ENCODE assay signal across 8 cellular contexts in the genomic region with DNA sequence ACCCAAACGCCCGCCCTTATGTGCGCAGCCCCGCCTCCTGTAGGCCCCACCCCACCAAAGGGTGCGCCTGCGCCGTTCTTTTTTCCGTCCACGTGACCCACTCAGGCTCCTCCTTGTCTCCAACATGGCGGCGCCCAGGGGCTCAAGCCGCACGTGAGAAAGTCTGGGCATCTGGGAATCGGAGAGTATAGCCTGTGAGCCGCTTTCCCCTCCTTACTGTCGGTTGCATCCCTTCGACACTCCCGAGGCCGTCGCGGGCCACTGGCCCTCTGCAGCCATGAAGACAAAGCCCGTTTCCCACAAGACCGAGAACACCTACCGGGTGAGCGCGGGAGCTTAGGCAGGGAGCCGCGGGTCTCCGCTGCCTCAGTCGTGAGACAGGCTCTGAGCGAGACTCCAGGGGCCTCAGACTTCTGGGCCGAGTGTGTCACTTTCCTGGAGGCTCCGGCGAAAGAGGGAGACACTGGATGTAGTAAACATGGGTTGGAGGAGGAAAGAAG. TPM values are rescaled to one million over a fixed set of nuclear protein-coding genes. Genes with fewer than 3 reads are reported as not detected.
A peak's percentile ranks its signal among the peaks of the same experiment; 100 is the strongest.
DNase-seq lines count a peak whose midpoint lies in the region; ATAC-seq and TF ChIP-seq lines count a peak whose summit lies in the region.

A gene (plus strand): TSS at position 100 of the 500 bp plus-strand sequence. CDS start 178 bp downstream, at position 278.

- H4K20me1 ChIP-seq in GM23338 (replicated peaks; ENCODE audit: insufficient read depth), result peaks cover 9% of the 10 kb centered on the region
- H4K20me1 ChIP-seq in fibroblast of lung (ENCODE audit: control insufficient read depth, extremely low read depth, insufficient read depth, low read length), result no peaks in the 10 kb centered on the region

- peak within 1 kb of the TSS; percentile 97 for H2AFZ ChIP-seq in GM23338
- peak within 1 kb of the TSS; percentile 97 for H2AFZ ChIP-seq in fibroblast of lung (ENCODE audit: low read length)

- DNase-seq in EL (peak; percentile 88), GM23338 (ENCODE audit: low spot score) (peak; percentile 97), Kasumi-1 (lab: John Stamatoyannopoulos, UW) (peak; percentile 87 to 89), RPMI8226 (peak; percentile 93), fibroblast of lung (ENCODE audit: low read depth in 2 of 2) (peak; percentile 81 to 86)
- peak; percentile 89 for DNase-seq in activated T-helper 1 cell treated with anti-CD3 and anti-CD28 coated beads, Interleukin-12 subunit alpha, Interleukin-12 subunit beta, Interleukin-2, Interleukin-4 antibody, amounts not matched to agents 30 ng/mL and 10 ng/mL and 1 ng/mL, durations not matched to agents 14 hours and 24 hours and 36 hours (ENCODE audit: low spot score)
- DNase-seq in naive thymus-derived CD8-positive, alpha-beta T cell, result peak; percentile 86 to 96 (median 94)
- peak; percentile 91 for DNase-seq in stimulated activated naive B cell treated with anti-CD40 and anti-IgM and Interleukin-4, amounts not matched to agents 10 μg/mL and 1 μg/mL and 100 μg/mL, for 72 hours

- no peaks in the 10 kb centered on the region for H3K9me3 ChIP-seq in fibroblast of lung (ENCODE audit: control insufficient read depth, insufficient read depth, low read depth, low read length)

- H3K4me3 ChIP-seq in GM23338, result peak within 1 kb of the TSS; percentile 79
- peak within 1 kb of the TSS; percentile 84 to 97 (median 94) for H3K4me3 ChIP-seq in fibroblast of lung (replicated peaks in 1 of 4; ENCODE audit: control extremely low read depth in 1 of 4, insufficient read depth in 1 of 4, low read depth in 3 of 4, low read length in 4 of 4)

- peak within 1 kb of the TSS; percentile 96 for H3K4me3 Mint-ChIP-seq in GM23338
- H3K4me3 Mint-ChIP-seq in activated T-helper 1 cell treated with anti-CD3 and anti-CD28 coated beads, Interleukin-12 subunit alpha, Interleukin-12 subunit beta, Interleukin-2, Interleukin-4 antibody, amounts not matched to agents 30 ng/mL and 10 ng/mL and 1 ng/mL, durations not matched to agents 14 hours and 24 hours and 36 hours, result peak within 1 kb of the TSS; percentile 96
- peak within 1 kb of the TSS; percentile 91 to 98 (median 95) for H3K4me3 Mint-ChIP-seq in naive thymus-derived CD8-positive, alpha-beta T cell
- peak within 1 kb of the TSS; percentile 90 to 94 for H3K4me3 Mint-ChIP-seq in stimulated activated naive B cell treated with anti-CD40 and anti-IgM and Interleukin-4, amounts not matched to agents 10 μg/mL and 1 μg/mL and 100 μg/mL, for 72 hours

- H3K27me3 ChIP-seq in GM23338 (ENCODE audit: insufficient read depth) (no peaks in the 10 kb centered on the region), fibroblast of lung (ENCODE audit: control insufficient read depth, insufficient read depth, low read length) (no peaks in the 10 kb centered on the region)

- H3F3A ChIP-seq in GM23338 (replicated peaks; ENCODE audit: low read depth), result no peaks in the 10 kb centered on the region

- no peaks in the 10 kb centered on the region for H3K4me1 Mint-ChIP-seq in GM23338
- peaks cover 22% of the 10 kb centered on the region for H3K4me1 Mint-ChIP-seq in activated T-helper 1 cell treated with anti-CD3 and anti-CD28 coated beads, Interleukin-12 subunit alpha, Interleukin-12 subunit beta, Interleukin-2, Interleukin-4 antibody, amounts not matched to agents 30 ng/mL and 10 ng/mL and 1 ng/mL, durations not matched to agents 14 hours and 24 hours and 36 hours (ENCODE audit: low read depth)
- peaks cover 8 to 19% (median 14%) of the 10 kb centered on the region in 4 donors for H3K4me1 Mint-ChIP-seq in naive thymus-derived CD8-positive, alpha-beta T cell
- peaks cover 7 to 13% of the 10 kb centered on the region in 2 donors for H3K4me1 Mint-ChIP-seq in stimulated activated naive B cell treated with anti-CD40 and anti-IgM and Interleukin-4, amounts not matched to agents 10 μg/mL and 1 μg/mL and 100 μg/mL, for 72 hours

- peak within 1 kb of the TSS; percentile 97 for H3K27ac Mint-ChIP-seq in GM23338
- peak within 1 kb of the TSS; percentile 75 for H3K27ac Mint-ChIP-seq in activated T-helper 1 cell treated with anti-CD3 and anti-CD28 coated beads, Interleukin-12 subunit alpha, Interleukin-12 subunit beta, Interleukin-2, Interleukin-4 antibody, amounts not matched to agents 30 ng/mL and 10 ng/mL and 1 ng/mL, durations not matched to agents 14 hours and 24 hours and 36 hours
- peak within 1 kb of the TSS; percentile 84 to 95 (median 92) for H3K27ac Mint-ChIP-seq in naive thymus-derived CD8-positive, alpha-beta T cell
- peak within 1 kb of the TSS; percentile 95 for H3K27ac Mint-ChIP-seq in stimulated activated naive B cell treated with anti-CD40 and anti-IgM and Interleukin-4, amounts not matched to agents 10 μg/mL and 1 μg/mL and 100 μg/mL, for 72 hours

- H3K36me3 ChIP-seq in GM23338 (ENCODE audit: insufficient read depth), result peaks cover 14% of the 10 kb centered on the region; the same call in 1 of the 2 replicates
- no peaks in the 10 kb centered on the region for H3K36me3 ChIP-seq in fibroblast of lung (ENCODE audit: control insufficient read depth, insufficient read depth, low read length)

- no peaks in the 10 kb centered on the region for H3K9me2 ChIP-seq in GM23338 (ENCODE audit: insufficient read depth)

- peak; percentile 98 for ATAC-seq in GM23338
- ATAC-seq in naive thymus-derived CD8-positive, alpha-beta T cell, result peak; percentile 99
- ATAC-seq in stimulated activated naive B cell treated with anti-CD40 and anti-IgM and Interleukin-4, amounts not matched to agents 10 μg/mL and 1 μg/mL and 100 μg/mL, for 72 hours (replicated peaks), result peak; percentile 99 to 100

- no peak within 1 kb of the TSS for H3K27ac ChIP-seq in GM23338 (ENCODE audit: low read depth)
- H3K27ac ChIP-seq in fibroblast of lung (ENCODE audit: insufficient read depth, low read length), result peak within 1 kb of the TSS; percentile 72

- POLR2A ChIA-PET in naive thymus-derived CD8-positive, alpha-beta T cell (lab: Charles Lee), result interaction anchor here (0.7 to 0.8 kb wide), 2 partner anchors 13 to 127 kb away, joined by 4 read pairs; a partner anchor contains a TSS

- intact Hi-C loops in activated T-helper 1 cell treated with anti-CD3 and anti-CD28 coated beads, Interleukin-12 subunit alpha, Interleukin-12 subunit beta, Interleukin-2, Interleukin-4 antibody, amounts not matched to agents 30 ng/mL and 10 ng/mL and 1 ng/mL, durations not matched to agents 14 hours and 24 hours and 36 hours (cut with micrococcal nuclease), result loop anchor here (2.0 to 10.0 kb wide), 6 partner anchors 127 to 1075 kb away; a partner anchor contains a TSS

- peak within 1 kb of the TSS; percentile 71 for H3K9ac ChIP-seq in fibroblast of lung (ENCODE audit: insufficient read depth, low read length)

- peaks cover 51% of the 10 kb centered on the region for H3K79me2 ChIP-seq in GM23338 (replicated peaks; ENCODE audit: insufficient read depth)
- peaks cover 7% of the 10 kb centered on the region for H3K79me2 ChIP-seq in fibroblast of lung (ENCODE audit: control insufficient read depth, insufficient read depth, low read length)

- H3K27me3 Mint-ChIP-seq in GM23338 (ENCODE audit: insufficient read depth, low read depth, poor library complexity), result peaks cover 8% of the 10 kb centered on the region
- H3K27me3 Mint-ChIP-seq in activated T-helper 1 cell treated with anti-CD3 and anti-CD28 coated beads, Interleukin-12 subunit alpha, Interleukin-12 subunit beta, Interleukin-2, Interleukin-4 antibody, amounts not matched to agents 30 ng/mL and 10 ng/mL and 1 ng/mL, durations not matched to agents 14 hours and 24 hours and 36 hours (ENCODE audit: insufficient read depth), result peaks cover 15% of the 10 kb centered on the region
- peaks cover 1 to 18% (median 15%) of the 10 kb centered on the region in 5 donors for H3K27me3 Mint-ChIP-seq in naive thymus-derived CD8-positive, alpha-beta T cell
- peaks cover 16 to 28% of the 10 kb centered on the region in 2 donors for H3K27me3 Mint-ChIP-seq in stimulated activated naive B cell treated with anti-CD40 and anti-IgM and Interleukin-4, amounts not matched to agents 10 μg/mL and 1 μg/mL and 100 μg/mL, for 72 hours

- TF ChIP-seq CTCF in GM23338 (conservative IDR thresholded peaks at IDR 0.05; ENCODE audit: low read depth in 2 of 2) (no peak), fibroblast of lung (conservative IDR thresholded peaks at IDR 0.05 in 1 of 2, IDR thresholded peaks at IDR 0.05 in 1 of 2; ENCODE audit: low read depth in 1 of 2, low read length in 2 of 2) (no peak)

- H3K9me3 Mint-ChIP-seq in GM23338, result no peaks in the 10 kb centered on the region
- H3K9me3 Mint-ChIP-seq in activated T-helper 1 cell treated with anti-CD3 and anti-CD28 coated beads, Interleukin-12 subunit alpha, Interleukin-12 subunit beta, Interleukin-2, Interleukin-4 antibody, amounts not matched to agents 30 ng/mL and 10 ng/mL and 1 ng/mL, durations not matched to agents 14 hours and 24 hours and 36 hours, result no peaks in the 10 kb centered on the region
- H3K9me3 Mint-ChIP-seq in naive thymus-derived CD8-positive, alpha-beta T cell, result no peaks in the 10 kb centered on the region
- H3K9me3 Mint-ChIP-seq in stimulated activated naive B cell treated with anti-CD40 and anti-IgM and Interleukin-4, amounts not matched to agents 10 μg/mL and 1 μg/mL and 100 μg/mL, for 72 hours, result no peaks in the 10 kb centered on the region

- H3K4me2 ChIP-seq in GM23338 (peak within 1 kb of the TSS; percentile 99), fibroblast of lung (ENCODE audit: extremely low read depth, insufficient read depth, low read length) (peak within 1 kb of the TSS; percentile 88)

- H3K36me3 Mint-ChIP-seq in GM23338 (ENCODE audit: low read depth), result peaks cover 15% of the 10 kb centered on the region
- peaks cover 12% of the 10 kb centered on the region for H3K36me3 Mint-ChIP-seq in activated T-helper 1 cell treated with anti-CD3 and anti-CD28 coated beads, Interleukin-12 subunit alpha, Interleukin-12 subunit beta, Interleukin-2, Interleukin-4 antibody, amounts not matched to agents 30 ng/mL and 10 ng/mL and 1 ng/mL, durations not matched to agents 14 hours and 24 hours and 36 hours (ENCODE audit: low read depth)
- peaks cover 0 to 27% (median 2%) of the 10 kb centered on the region in 3 donors for H3K36me3 Mint-ChIP-seq in naive thymus-derived CD8-positive, alpha-beta T cell
- H3K36me3 Mint-ChIP-seq in stimulated activated naive B cell treated with anti-CD40 and anti-IgM and Interleukin-4, amounts not matched to agents 10 μg/mL and 1 μg/mL and 100 μg/mL, for 72 hours, result peaks cover 9 to 21% of the 10 kb centered on the region in 2 donors

- H3K4me1 ChIP-seq in GM23338 (ENCODE audit: insufficient read depth) (peaks cover 6% of the 10 kb centered on the region), fibroblast of lung (ENCODE audit: control insufficient read depth, extremely low read depth, insufficient read depth, low read length) (no peaks in the 10 kb centered on the region)

RNA-seq across cellular contexts. Expression of the gene that starts here (rescaled TPM):
- 55.8 and 59.6 TPM in 2 replicates for total RNA-seq in GM23338 (2014; rRNA removed; shearing (Covaris generic))
- polyA plus RNA-seq in GM23338 (2016; fragmentation: Nextera tagmentation; extraction: Ambion mirVana) (12.3 and 13.1 TPM in 2 replicates), fibroblast of lung (13.3 and 16.4 TPM in 2 replicates)
- total RNA-seq in activated T-helper 1 cell treated with anti-CD3 and anti-CD28 coated beads, Interleukin-12 subunit alpha, Interleukin-12 subunit beta, Interleukin-2, Interleukin-4 antibody, amounts not matched to agents 30 ng/mL and 10 ng/mL and 1 ng/mL, durations not matched to agents 14 hours and 24 hours and 36 hours, result 41.8 and 46.0 TPM in 2 replicates
- 13.1 and 13.7 TPM in 2 replicates for total RNA-seq in fibroblast of lung
- 7.3 and 8.7 TPM in 2 replicates for polyA plus RNA-seq in fibroblast of lung (2012)
- 9.6 and 17.9 TPM in 2 replicates for polyA minus RNA-seq in fibroblast of lung (ENCODE audit: low replicate concordance)
- 10 to 100 TPM; 16.6 to 17.2 TPM for total RNA-seq in naive thymus-derived CD8-positive, alpha-beta T cell
- 1 to 10 TPM; 5.0 to 6.3 (median 5.2) TPM for polyA plus RNA-seq in naive thymus-derived CD8-positive, alpha-beta T cell
